ENCODE assay signal across 8 cellular contexts in genomic region chr1:27725374-27726172, GRCh38. TPM values are rescaled to one million over a fixed set of nuclear protein-coding genes. Genes with fewer than 3 reads are reported as not detected.
DNase-seq lines count a peak whose midpoint lies in the region; ATAC-seq and TF ChIP-seq lines count a peak whose summit lies in the region.

Gene FAM76A (plus strand): TSS chr1:27725961. CDS start chr1:27726081, 120 bp downstream.

- peak; percentile 83 for TF ChIP-seq CTCF in C4-2B (conservative IDR thresholded peaks at IDR 0.05)
- peak; percentile 25 for TF ChIP-seq CTCF in coronary artery (IDR thresholded peaks at IDR 0.05)

- DNase-seq in NCI-H526 treated with DMSO at 0.1 percent for 48 hours (lab: John Stamatoyannopoulos, UW) (peak; percentile 98), coronary artery (ENCODE audit: low spot score) (peak; percentile 99), left colon (peak; percentile 99 to 100)
- DNase-seq in activated CD4-positive, alpha-beta T cell treated with anti-CD3 and anti-CD28 coated beads, Interleukin-2, amount 10 ng/mL, durations not matched to agents 24 days and 14 days, result peak; percentile 100
- peak; percentile 99 for DNase-seq in stimulated activated CD4-positive, alpha-beta T cell treated with anti-CD3 and anti-CD28 coated beads, Interleukin-1b, Interleukin-23, amount 100 ng/mL, for 48 hours

- H3K4me1 Mint-ChIP-seq in activated CD4-positive, alpha-beta T cell treated with anti-CD3 and anti-CD28 coated beads, Interleukin-2, amount 10 ng/mL, durations not matched to agents 24 days and 14 days, result peaks cover 18% of the 10 kb centered on the region

- H3K27ac Mint-ChIP-seq in activated CD4-positive, alpha-beta T cell treated with anti-CD3 and anti-CD28 coated beads, Interleukin-2, amount 10 ng/mL, durations not matched to agents 24 days and 14 days, result peak within 1 kb of the TSS; percentile 98

- peak within 1 kb of the TSS; percentile 89 for H3K4me3 Mint-ChIP-seq in activated CD4-positive, alpha-beta T cell treated with anti-CD3 and anti-CD28 coated beads, Interleukin-2, amount 10 ng/mL, durations not matched to agents 24 days and 14 days

- peaks cover 8% of the 10 kb centered on the region for H3K36me3 Mint-ChIP-seq in activated CD4-positive, alpha-beta T cell treated with anti-CD3 and anti-CD28 coated beads, Interleukin-2, amount 10 ng/mL, durations not matched to agents 24 days and 14 days (ENCODE audit: low read depth)

- H3K27ac ChIP-seq in C4-2B (peak within 1 kb of the TSS; percentile 85), coronary artery (peak within 1 kb of the TSS; percentile 82 to 92)

- peak; percentile 92 for ATAC-seq in GM19328 (IDR thresholded peaks at IDR 0.05; ENCODE audit: unreplicated experiment)
- peak; percentile 89 for ATAC-seq in HG03520 (IDR thresholded peaks at IDR 0.05; ENCODE audit: unreplicated experiment)
- peak; percentile 93 for ATAC-seq in left colon

- peaks cover 2% of the 10 kb centered on the region for H3K27me3 Mint-ChIP-seq in activated CD4-positive, alpha-beta T cell treated with anti-CD3 and anti-CD28 coated beads, Interleukin-2, amount 10 ng/mL, durations not matched to agents 24 days and 14 days

- intact Hi-C loops in activated CD4-positive, alpha-beta T cell treated with anti-CD3 and anti-CD28 coated beads, Interleukin-2, amount 10 ng/mL, durations not matched to agents 24 days and 14 days (cut with micrococcal nuclease), result loop anchor here (1.0 to 5.0 kb wide), 4 partner anchors 48 to 358 kb away; partner anchors contain the start of genes IFI6, MAP3K6, PPP1R8 and STX12
- intact Hi-C loops in left colon (cut with DNase I, micrococcal nuclease), result loop anchor here in 1 of 2 donors (5.0 kb wide), 1 partner anchor 53 kb away; the partner anchor contains the start of gene IFI6

- H3K4me3 ChIP-seq in coronary artery, result peak within 1 kb of the TSS; percentile 81

- no peaks in the 10 kb centered on the region for H3K9me3 Mint-ChIP-seq in activated CD4-positive, alpha-beta T cell treated with anti-CD3 and anti-CD28 coated beads, Interleukin-2, amount 10 ng/mL, durations not matched to agents 24 days and 14 days

RNA-seq across cellular contexts. Expression of gene FAM76A, which starts in this region (rescaled TPM):
- 11.9 and 13.8 TPM in 2 replicates for total RNA-seq in activated CD4-positive, alpha-beta T cell treated with anti-CD3 and anti-CD28 coated beads, Interleukin-2, amount 10 ng/mL, durations not matched to agents 24 days and 14 days
- 10 to 100 TPM; 13.9 to 15.4 TPM for total RNA-seq in left colon

Comparison
In these comparisons a context has a peak if more than half of its experiments do, and no peak if none do; other contexts are left out.
1. Peak in every context shown above with its lines: DNase-seq, ATAC-seq, H3K4me3 ChIP-seq and H3K27ac ChIP-seq.